13 cellular contexts compared by ENCODE assay signal in genomic region chr14:33972522-33973162, GRCh38. TPM values are rescaled to one million over a fixed set of nuclear protein-coding genes. Genes with fewer than 3 reads are reported as not detected.
DNase-seq lines count a peak whose midpoint lies in the region; ATAC-seq and TF ChIP-seq lines count a peak whose summit lies in the region.
"Had no signal": no experiment of that assay in that cellular context is flagged by ENCODE, and none has a peak within 500 bp of the region (broad histone marks: within the 10 kb centered on the region; RNA-seq: fewer than 3 reads in every experiment).

No MANE protein-coding gene starts in this region.

- no peak overlapping the region for H2AFZ ChIP-seq in Karpas-422 (ENCODE audit: low read length)

- POLR2A ChIA-PET in WTC11 (lab: Charles Lee) (interaction anchor here (0.6 kb wide), 1 partner anchor 16 kb away, joined by 3 read pairs; no protein-coding TSS in a partner anchor), Caco-2 (lab: Charles Lee) (interaction anchor here (0.6 to 0.7 kb wide), 2 partner anchors 19 to 164 kb away, joined by 3 to 6 read pairs; no protein-coding TSS in a partner anchor)
- POLR2A ChIA-PET in CD8-positive, alpha-beta T cell (lab: Charles Lee): no interaction called here

- no peak overlapping the region for H3K27ac ChIP-seq in Karpas-422 (ENCODE audit: low read length)
- no peak overlapping the region for H3K27ac ChIP-seq in right atrium auricular region
- H3K27ac ChIP-seq in CD8-positive, alpha-beta T cell (ENCODE audit: low read depth, low read length): no peak overlapping the region
- H3K27ac ChIP-seq: pancreas had no signal

- H3K79me2 ChIP-seq in Karpas-422 (ENCODE audit: low read length): no peaks in the 10 kb centered on the region

- ATAC-seq in GM18517 (IDR thresholded peaks at IDR 0.05; ENCODE audit: unreplicated experiment): peak; percentile 94
- peak; percentile 95 for ATAC-seq in GM21390 (IDR thresholded peaks at IDR 0.05; ENCODE audit: unreplicated experiment)
- peak; percentile 71 for ATAC-seq in HG03064 (IDR thresholded peaks at IDR 0.05; ENCODE audit: low read depth, unreplicated experiment)
- peak; percentile 69 for ATAC-seq in WTC11
- no peak for ATAC-seq in CD8-positive, alpha-beta T cell
- ATAC-seq: pancreas had no signal

- H3K27me3 ChIP-seq in Karpas-422 (ENCODE audit: low read length): 0 out of 2 replicates have a peak, but pooled peaks cover 2% of the 10 kb centered on the region
- H3K27me3 ChIP-seq in right atrium auricular region: no peaks in the 10 kb centered on the region
- H3K27me3 ChIP-seq in CD8-positive, alpha-beta T cell (ENCODE audit: insufficient read depth, low read length): no peaks in the 10 kb centered on the region
- H3K27me3 ChIP-seq in Caco-2 (replicated peaks; ENCODE audit: control insufficient read depth, insufficient read depth, low read length): no peaks in the 10 kb centered on the region
- H3K27me3 ChIP-seq: pancreas had no signal

- H3K9me2 ChIP-seq in Karpas-422 (replicated peaks; ENCODE audit: insufficient read depth, low read length): no peaks in the 10 kb centered on the region

- H3K9me3 Mint-ChIP-seq in WTC11: peaks cover 17% of the 10 kb centered on the region
- H3K9me3 Mint-ChIP-seq in CD8-positive, alpha-beta T cell: peaks cover 11% of the 10 kb centered on the region
- H3K9me3 Mint-ChIP-seq in Caco-2 (ENCODE audit: unreplicated experiment): peaks cover 16% of the 10 kb centered on the region

- H4K20me1 ChIP-seq in Karpas-422 (ENCODE audit: insufficient read depth, low read depth, low read length): no peaks in the 10 kb centered on the region

- TF ChIP-seq CTCF in WTC11 (IDR thresholded peaks at IDR 0.05) (no peak), right atrium auricular region (IDR thresholded peaks at IDR 0.05) (no peak), Caco-2 (IDR thresholded peaks at IDR 0.05; ENCODE audit: insufficient read depth in 1 of 2, low read depth in 1 of 2, low read length in 1 of 2, severe bottlenecking in 1 of 2, unreplicated experiment in 1 of 2) (no peak)
- TF ChIP-seq CTCF in CD8-positive, alpha-beta T cell (IDR thresholded peaks at IDR 0.05): no peak

- H3K27me3 Mint-ChIP-seq in WTC11 (ENCODE audit: low read depth) (no peaks in the 10 kb centered on the region), Caco-2 (ENCODE audit: insufficient read depth, unreplicated experiment) (no peaks in the 10 kb centered on the region)
- no peaks in the 10 kb centered on the region for H3K27me3 Mint-ChIP-seq in CD8-positive, alpha-beta T cell (ENCODE audit: low read depth)
- H3K27me3 Mint-ChIP-seq: CD8-positive, alpha-beta memory T cell had no signal

- H3K9ac ChIP-seq in Karpas-422 (ENCODE audit: low read length): no peak overlapping the region

- H3K9me3 ChIP-seq in Karpas-422 (ENCODE audit: low read length) (no peaks in the 10 kb centered on the region), right atrium auricular region (peaks cover 0 to 5% of the 10 kb centered on the region in 2 donors), Caco-2 (peaks cover 7% of the 10 kb centered on the region; the same call in 1 of the 2 replicates)
- no peaks in the 10 kb centered on the region for H3K9me3 ChIP-seq in CD8-positive, alpha-beta T cell (ENCODE audit: low read length)
- H3K9me3 ChIP-seq: pancreas had no signal

- no peak overlapping the region for H3K4me3 ChIP-seq in Karpas-422 (ENCODE audit: low read length)
- no peak overlapping the region for H3K4me3 ChIP-seq in right atrium auricular region
- H3K4me3 ChIP-seq in CD8-positive, alpha-beta T cell (ENCODE audit: low read depth, low read length): no peak overlapping the region
- H3K4me3 ChIP-seq in Caco-2 (ENCODE audit: low read depth, low read length): no peak overlapping the region
- H3K4me3 ChIP-seq: pancreas had no signal

- H3K36me3 Mint-ChIP-seq in WTC11 (peaks cover 6% of the 10 kb centered on the region; the same call in 1 of the 2 replicates), Caco-2 (ENCODE audit: insufficient read depth, unreplicated experiment) (no peaks in the 10 kb centered on the region)
- no peaks in the 10 kb centered on the region for H3K36me3 Mint-ChIP-seq in CD8-positive, alpha-beta T cell
- H3K36me3 Mint-ChIP-seq: CD8-positive, alpha-beta memory T cell had no signal

- H3K4me2 ChIP-seq in Karpas-422 (ENCODE audit: low read depth, low read length, poor library complexity, severe bottlenecking): no peak overlapping the region

- no peaks in the 10 kb centered on the region for H3K4me1 ChIP-seq in Karpas-422 (ENCODE audit: low read length)
- no peaks in the 10 kb centered on the region for H3K4me1 ChIP-seq in right atrium auricular region
- H3K4me1 ChIP-seq in CD8-positive, alpha-beta T cell (ENCODE audit: insufficient read depth, low read length): no peaks in the 10 kb centered on the region
- no peaks in the 10 kb centered on the region for H3K4me1 ChIP-seq in Caco-2
- H3K4me1 ChIP-seq: pancreas had no signal

- H3K36me3 ChIP-seq in Karpas-422 (ENCODE audit: insufficient read depth, low read length) (no peaks in the 10 kb centered on the region), right atrium auricular region (no peaks in the 10 kb centered on the region), Caco-2 (ENCODE audit: control insufficient read depth, insufficient read depth, low read length) (no peaks in the 10 kb centered on the region)
- no peaks in the 10 kb centered on the region for H3K36me3 ChIP-seq in CD8-positive, alpha-beta T cell (ENCODE audit: insufficient read depth, low read length)
- H3K36me3 ChIP-seq: pancreas had no signal

- intact Hi-C loops in CD8-positive, alpha-beta T cell (cut with DNase I, micrococcal nuclease): no loop called here
- intact Hi-C loops in Caco-2 (cut with micrococcal nuclease; ENCODE audit: unreplicated experiment): no loop called here

- H3K27ac Mint-ChIP-seq in WTC11 (no peak overlapping the region), Caco-2 (ENCODE audit: unreplicated experiment) (no peak overlapping the region)
- no peak overlapping the region for H3K27ac Mint-ChIP-seq in CD8-positive, alpha-beta T cell
- H3K27ac Mint-ChIP-seq: activated T-helper 1 cell treated with anti-CD3 and anti-CD28 coated beads, Interleukin-12 subunit alpha, Interleukin-12 subunit beta, Interleukin-2, Interleukin-4 antibody, amounts not matched to agents 30 ng/mL and 10 ng/mL and 1 ng/mL, durations not matched to agents 14 hours and 24 hours and 36 hours; CD8-positive, alpha-beta memory T cell had no signal

- no peak overlapping the region for H3K4me3 Mint-ChIP-seq in WTC11
- no peak overlapping the region for H3K4me3 Mint-ChIP-seq in CD8-positive, alpha-beta T cell
- H3K4me3 Mint-ChIP-seq in Caco-2 (ENCODE audit: unreplicated experiment): no peak overlapping the region
- H3K4me3 Mint-ChIP-seq: activated T-helper 1 cell treated with anti-CD3 and anti-CD28 coated beads, Interleukin-12 subunit alpha, Interleukin-12 subunit beta, Interleukin-2, Interleukin-4 antibody, amounts not matched to agents 30 ng/mL and 10 ng/mL and 1 ng/mL, durations not matched to agents 14 hours and 24 hours and 36 hours; CD8-positive, alpha-beta memory T cell had no signal

- H3K4me1 Mint-ChIP-seq in WTC11 (peaks cover 6% of the 10 kb centered on the region), Caco-2 (ENCODE audit: low read depth, unreplicated experiment) (no peaks in the 10 kb centered on the region)
- no peaks in the 10 kb centered on the region for H3K4me1 Mint-ChIP-seq in CD8-positive, alpha-beta T cell (ENCODE audit: low read depth)
- H3K4me1 Mint-ChIP-seq: CD8-positive, alpha-beta memory T cell had no signal

- no peak for DNase-seq in WTC11 (ENCODE audit: low spot score)
- no peak for DNase-seq in Karpas-422
- DNase-seq in right atrium auricular region (ENCODE audit: low spot score): no peak
- DNase-seq in CD8-positive, alpha-beta T cell: no peak
- DNase-seq in Caco-2: no peak
- DNase-seq: CD8-positive, alpha-beta memory T cell; NK-92 treated with Interleukin-12 subunit alpha and Interleukin-12 subunit beta, amount 100 ng/mL, for 24 hours; pancreas; trophoblast cell had no signal

- CTCF ChIA-PET in WTC11 (lab: Charles Lee) (interaction anchor here (0.6 to 0.9 kb wide), 4 partner anchors 91 to 235 kb away, joined by 3 to 4 read pairs (median 3); no protein-coding TSS in a partner anchor), Caco-2 (lab: Charles Lee) (no interaction called here)
- CTCF ChIA-PET in CD8-positive, alpha-beta T cell (lab: Charles Lee): no interaction called here

- no TSS peak for BruUV-seq in Caco-2 (replicated peaks; lab: Mats Ljungman, UMichigan)

TF ChIP-seq in WTC11, 78 proteins besides CTCF, POLR2A, EP300 and RAD21:
- TF ChIP-seq CBFB (CRISPR knock-in tag; IDR thresholded peaks at IDR 0.05; ENCODE audit: low read depth) (no peak), GTF2I (CRISPR knock-in tag; conservative IDR thresholded peaks at IDR 0.05) (no peak), TP53 (CRISPR knock-in tag; IDR thresholded peaks at IDR 0.05) (no peak), NFATC4 (CRISPR knock-in tag; IDR thresholded peaks at IDR 0.05) (no peak), ZNF416 (CRISPR knock-in tag; IDR thresholded peaks at IDR 0.05) (no peak)
- TF ChIP-seq, protein P1, sequence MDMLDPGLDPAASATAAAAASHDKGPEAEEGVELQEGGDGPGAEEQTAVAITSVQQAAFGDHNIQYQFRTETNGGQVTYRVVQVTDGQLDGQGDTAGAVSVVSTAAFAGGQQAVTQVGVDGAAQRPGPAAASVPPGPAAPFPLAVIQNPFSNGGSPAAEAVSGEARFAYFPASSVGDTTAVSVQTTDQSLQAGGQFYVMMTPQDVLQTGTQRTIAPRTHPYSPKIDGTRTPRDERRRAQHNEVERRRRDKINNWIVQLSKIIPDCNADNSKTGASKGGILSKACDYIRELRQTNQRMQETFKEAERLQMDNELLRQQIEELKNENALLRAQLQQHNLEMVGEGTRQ (CRISPR knock-in tag; IDR thresholded peaks at IDR 0.05): no peak

RNA-seq across cellular contexts. Expression of gene EGLN3, which starts 21.8 kb away (rescaled TPM):
- 20.0 to 22.0 TPM (median 21.0 TPM) in 3 replicates for total RNA-seq in WTC11 (2021)
- total RNA-seq in Karpas-422 (2014; rRNA removed; shearing (Covaris generic); ENCODE audit: low replicate concordance): 0.22 TPM in 1 of 2 replicates, not detected in the other
- 100 to 1,000 TPM in 1 of 2 donors, 10 to 100 TPM in 1; 35.5 to 122 TPM for total RNA-seq in right atrium auricular region
- total RNA-seq in CD8-positive, alpha-beta T cell: under 1 TPM; 0.61 to 0.68 TPM
- 9.5 and 12.0 TPM in 2 replicates for total RNA-seq in Caco-2 (2022)
